10 cellular contexts compared by ENCODE assay signal in the genomic region with DNA sequence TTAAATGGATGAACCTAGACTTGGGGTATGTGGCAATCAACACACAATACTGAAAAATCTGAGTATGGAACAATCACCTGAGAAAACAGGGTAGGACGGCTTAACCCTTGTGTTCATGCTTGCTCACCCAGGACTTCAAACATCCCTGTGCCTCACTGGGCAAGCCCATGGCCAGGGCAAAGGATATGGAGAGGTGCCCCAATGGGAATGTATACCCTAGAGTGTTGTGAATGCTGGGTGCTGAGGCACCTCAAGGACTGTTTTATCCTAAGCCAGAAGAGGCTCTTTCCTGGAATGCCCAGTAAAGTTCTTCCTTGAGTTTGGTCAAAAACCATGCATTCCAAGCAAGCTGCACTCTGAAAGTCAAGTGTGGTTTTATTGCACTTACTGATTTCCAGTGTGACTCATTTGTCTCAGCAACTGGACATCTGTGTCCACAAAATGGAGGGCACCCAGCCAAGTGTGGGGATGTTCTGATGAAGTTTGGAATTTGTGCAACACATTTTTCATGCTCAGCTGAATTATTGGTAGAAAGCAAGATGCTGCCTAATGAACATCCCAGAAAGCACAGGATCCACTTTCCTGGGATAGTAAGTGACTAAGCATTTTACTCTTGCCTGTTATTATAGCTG.
DNase-seq lines count a peak whose midpoint lies in the region; ATAC-seq, FAIRE-seq and TF ChIP-seq lines count a peak whose summit lies in the region.
"Had no signal": no experiment of that assay in that cellular context is flagged by ENCODE, and none has a peak within 500 bp of the region (broad histone marks: within the 10 kb centered on the region; RNA-seq: fewer than 3 reads in every experiment).

No MANE protein-coding gene starts in this region.

- H3K36me3 Mint-ChIP-seq in activated CD8-positive, alpha-beta memory T cell treated with anti-CD3 and anti-CD28 coated beads, Interleukin-2, amount 10 ng/mL, durations not matched to agents 7 days and 5 days: no peaks in the 10 kb centered on the region

- TF ChIP-seq CTCF in 22Rv1 (IDR thresholded peaks at IDR 0.05) (no peak), bronchial epithelial cell (IDR thresholded peaks at IDR 0.05; ENCODE audit: insufficient read depth, low read length, severe bottlenecking) (no peak), left lung (IDR thresholded peaks at IDR 0.05) (no peak)

- intact Hi-C loops in left lung (cut with DNase I): no loop called here

- no peak overlapping the region for H3K4me3 Mint-ChIP-seq in activated CD8-positive, alpha-beta memory T cell treated with anti-CD3 and anti-CD28 coated beads, Interleukin-2, amount 10 ng/mL, durations not matched to agents 7 days and 5 days

- H3K4me1 ChIP-seq in left lung: no peaks in the 10 kb centered on the region

- H3K4me3 ChIP-seq in bronchial epithelial cell (ENCODE audit: low read depth, low read length): no peak overlapping the region
- H3K4me3 ChIP-seq in left lung: no peak overlapping the region

- ATAC-seq in left lung: peak; percentile 48
- no peak for ATAC-seq in HG03354 (IDR thresholded peaks at IDR 0.05; ENCODE audit: poor library complexity, severe bottlenecking, unreplicated experiment)
- ATAC-seq in activated CD8-positive, alpha-beta memory T cell treated with anti-CD3 and anti-CD28 coated beads, Interleukin-2, amount 10 ng/mL, durations not matched to agents 7 days and 5 days: no peak

- H3K27ac Mint-ChIP-seq in activated CD8-positive, alpha-beta memory T cell treated with anti-CD3 and anti-CD28 coated beads, Interleukin-2, amount 10 ng/mL, durations not matched to agents 7 days and 5 days: no peak overlapping the region

- H3K27ac ChIP-seq in 22Rv1: peak overlapping the region; percentile 90
- H3K27ac ChIP-seq in left lung: no peak overlapping the region

- DNase-seq in HS-5 (ENCODE audit: low read depth): peak; percentile 81
- DNase-seq in bronchial epithelial cell (ENCODE audit: low read depth): peak; percentile 58
- peak in 1 of 2 donors; percentile 37 for DNase-seq in left lung
- no peak for DNase-seq in activated CD4-positive, alpha-beta T cell treated with anti-CD3 and anti-CD28 coated beads for 4 hours
- no peak for DNase-seq in activated CD4-positive, alpha-beta T cell treated with anti-CD3 and anti-CD28 coated beads, Interleukin-2, amount 50 U/mL, for 1 hour
- no peak for DNase-seq in activated CD8-positive, alpha-beta memory T cell treated with anti-CD3 and anti-CD28 coated beads, Interleukin-2, amount 10 ng/mL, durations not matched to agents 7 days and 5 days
- DNase-seq: cortex of kidney, OCI-M1 had no signal

- H3K27me3 Mint-ChIP-seq in activated CD8-positive, alpha-beta memory T cell treated with anti-CD3 and anti-CD28 coated beads, Interleukin-2, amount 10 ng/mL, durations not matched to agents 7 days and 5 days: no peaks in the 10 kb centered on the region

- H3K36me3 ChIP-seq in bronchial epithelial cell (ENCODE audit: control insufficient read depth, insufficient read depth, low read length) (no peaks in the 10 kb centered on the region), left lung (no peaks in the 10 kb centered on the region)

- CTCF ChIA-PET in activated CD8-positive, alpha-beta memory T cell treated with anti-CD3 and anti-CD28 coated beads, Interleukin-2, amount 10 ng/mL, durations not matched to agents 7 days and 5 days (lab: Charles Lee): no interaction called here

- H3K27me3 ChIP-seq in bronchial epithelial cell (ENCODE audit: control insufficient read depth, insufficient read depth, low read length): no peaks in the 10 kb centered on the region
- H3K27me3 ChIP-seq in left lung: no peaks in the 10 kb centered on the region

- H3K9me3 ChIP-seq in left lung: no peaks in the 10 kb centered on the region

- H3K4me1 Mint-ChIP-seq in activated CD8-positive, alpha-beta memory T cell treated with anti-CD3 and anti-CD28 coated beads, Interleukin-2, amount 10 ng/mL, durations not matched to agents 7 days and 5 days: no peaks in the 10 kb centered on the region

- FAIRE-seq in bronchial epithelial cell (lab: Jason Lieb, UNC): peak; percentile 58

- peaks cover 5% of the 10 kb centered on the region for H3K9me3 Mint-ChIP-seq in activated CD8-positive, alpha-beta memory T cell treated with anti-CD3 and anti-CD28 coated beads, Interleukin-2, amount 10 ng/mL, durations not matched to agents 7 days and 5 days (ENCODE audit: low read depth)

Comparison
In these comparisons a context has a peak if more than half of its experiments do, and no peak if none do; other contexts are left out.
1. DNase-seq: peak in HS-5 (single experiment) and bronchial epithelial cell (single experiment); none in activated CD4-positive, alpha-beta T cell treated with anti-CD3 and anti-CD28 coated beads for 4 hours (0 of 2), activated CD4-positive, alpha-beta T cell treated with anti-CD3 and anti-CD28 coated beads, Interleukin-2, amount 50 U/mL, for 1 hour (single experiment) and activated CD8-positive, alpha-beta memory T cell treated with anti-CD3 and anti-CD28 coated beads, Interleukin-2, amount 10 ng/mL, durations not matched to agents 7 days and 5 days (single experiment).